ENCODE assay signal across 25 cellular contexts in genomic region chr12:73221836-73222235, GRCh38.
"Had no signal": no experiment of that assay in that cellular context is flagged by ENCODE, and none has a peak within 500 bp of the region (broad histone marks: within the 10 kb centered on the region; RNA-seq: fewer than 3 reads in every experiment).

No MANE protein-coding gene starts in this region.

- H3K27ac ChIP-seq: brain microvascular endothelial cell, esophagus squamous epithelium, left lung, neural progenitor cell, ovary, sigmoid colon, spleen, stomach, testis, upper lobe of left lung had no signal

- H3K4me3 ChIP-seq: esophagus squamous epithelium, left lung, neural progenitor cell, ovary, sigmoid colon, spleen, stomach, testis, upper lobe of left lung had no signal

- H3K4me1 Mint-ChIP-seq: activated B cell treated with CpG ODN at 0.5 μM for 24 hours; activated naive CD8-positive, alpha-beta T cell treated with anti-CD3 and anti-CD28 coated beads, Interleukin-2, amount 10 ng/mL, durations not matched to agents 7 days and 5 days; central memory CD8-positive, alpha-beta T cell; naive B cell; neural progenitor cell had no signal

- H3K27me3 Mint-ChIP-seq: activated B cell treated with CpG ODN at 0.5 μM for 24 hours; activated naive CD8-positive, alpha-beta T cell treated with anti-CD3 and anti-CD28 coated beads, Interleukin-2, amount 10 ng/mL, durations not matched to agents 7 days and 5 days; central memory CD8-positive, alpha-beta T cell; naive B cell had no signal

- H3K36me3 Mint-ChIP-seq: activated naive CD8-positive, alpha-beta T cell treated with anti-CD3 and anti-CD28 coated beads, Interleukin-2, amount 10 ng/mL, durations not matched to agents 7 days and 5 days; naive B cell; neural progenitor cell had no signal

- H3K27ac Mint-ChIP-seq: activated B cell treated with CpG ODN at 0.5 μM for 24 hours; activated CD8-positive, alpha-beta T cell treated with anti-CD3 and anti-CD28 coated beads, Interleukin-2, amount 10 ng/mL, durations not matched to agents 7 days and 5 days; activated naive CD8-positive, alpha-beta T cell treated with anti-CD3 and anti-CD28 coated beads, Interleukin-2, amount 10 ng/mL, durations not matched to agents 7 days and 5 days; naive B cell; neural progenitor cell had no signal

- ATAC-seq: activated CD8-positive, alpha-beta T cell treated with anti-CD3 and anti-CD28 coated beads, Interleukin-2, amount 10 ng/mL, durations not matched to agents 7 days and 5 days; left lung had no signal

- DNase-seq: activated B cell treated with CpG ODN at 0.5 μM for 24 hours; activated CD4-positive, alpha-beta T cell treated with anti-CD3 and anti-CD28 coated beads for 48 hours; activated CD8-positive, alpha-beta memory T cell treated with anti-CD3 and anti-CD28 coated beads, Interleukin-2, amount 50 U/mL, for 48 hours; activated CD8-positive, alpha-beta T cell treated with anti-CD3 and anti-CD28 coated beads, Interleukin-2, amount 10 ng/mL, durations not matched to agents 7 days and 5 days; activated naive CD4-positive, alpha-beta T cell; activated naive CD8-positive, alpha-beta T cell treated with anti-CD3 and anti-CD28 coated beads, Interleukin-2, amount 10 ng/mL, durations not matched to agents 7 days and 5 days; anterior cingulate cortex; brain microvascular endothelial cell; cortex of kidney; effector CD4-positive, alpha-beta T cell; esophagus squamous epithelium; hypothalamus; kidney; left lung; mammary epithelial cell; naive B cell; ovary; sigmoid colon; spleen; stomach; T1000; testis; upper lobe of left lung had no signal

- H3K4me3 Mint-ChIP-seq: activated B cell treated with CpG ODN at 0.5 μM for 24 hours; activated CD8-positive, alpha-beta T cell treated with anti-CD3 and anti-CD28 coated beads, Interleukin-2, amount 10 ng/mL, durations not matched to agents 7 days and 5 days; activated naive CD8-positive, alpha-beta T cell treated with anti-CD3 and anti-CD28 coated beads, Interleukin-2, amount 10 ng/mL, durations not matched to agents 7 days and 5 days; central memory CD8-positive, alpha-beta T cell; naive B cell; neural progenitor cell had no signal

- H3K9me3 ChIP-seq: esophagus squamous epithelium, ovary, sigmoid colon, stomach, testis, upper lobe of left lung had no signal

- H3K27me3 ChIP-seq: brain microvascular endothelial cell, esophagus squamous epithelium, left lung, neural progenitor cell, ovary, sigmoid colon, spleen, stomach, testis, upper lobe of left lung had no signal

- H3K9me3 Mint-ChIP-seq: central memory CD8-positive, alpha-beta T cell had no signal

- H3K36me3 ChIP-seq: brain microvascular endothelial cell, esophagus squamous epithelium, left lung, neural progenitor cell, ovary, sigmoid colon, spleen, stomach, upper lobe of left lung had no signal
